20 cellular contexts compared by ENCODE assay signal in the genomic region with DNA sequence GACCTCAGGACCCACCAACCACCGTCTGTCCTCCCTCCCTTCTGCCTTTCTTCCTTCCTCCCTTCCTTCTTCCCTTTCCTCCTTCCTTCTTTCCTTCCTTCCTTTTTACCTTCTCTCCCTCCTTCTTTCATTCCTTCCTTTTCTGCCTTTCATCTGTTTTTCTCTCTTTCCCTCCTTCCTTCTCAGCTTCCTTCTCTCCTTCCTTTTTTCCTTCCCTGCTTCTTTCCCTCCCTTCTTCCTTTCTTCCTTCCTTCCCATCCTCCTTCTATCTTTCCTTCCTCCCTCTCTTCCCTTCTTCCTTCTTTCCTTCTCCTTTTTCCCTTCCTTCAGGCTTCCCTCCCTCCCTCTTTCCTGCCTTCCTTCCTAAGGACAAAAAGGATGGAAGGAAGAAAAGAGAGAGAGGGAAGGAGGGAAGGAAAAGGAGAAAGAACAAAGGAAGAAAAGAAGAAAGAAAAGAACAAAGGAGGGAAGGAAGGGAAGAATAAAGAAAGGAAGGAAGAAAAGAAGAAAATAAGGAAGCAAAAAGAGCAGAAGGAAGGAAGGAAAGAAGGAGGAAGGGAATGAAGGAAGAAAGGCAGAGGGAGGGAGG.
A peak's percentile ranks its signal among the peaks of the same experiment; 100 is the strongest.
DNase-seq lines count a peak whose midpoint lies in the region; ATAC-seq lines count a peak whose summit lies in the region.
"Had no signal": no experiment of that assay in that cellular context is flagged by ENCODE, and none has a peak within 500 bp of the region (broad histone marks: within the 10 kb centered on the region; RNA-seq: fewer than 3 reads in every experiment).

No MANE protein-coding gene starts in this region.

- H3K4me1 Mint-ChIP-seq in T-helper 2 cell treated with Interferon-gamma antibody and Interleukin-4, amounts not matched to agents 5 μg/mL and 100 μg/mL, for 36 hours (ENCODE audit: low read depth) = no peaks in the 10 kb centered on the region
- H3K4me1 Mint-ChIP-seq: B cell; CD4-positive, CD25-positive, alpha-beta regulatory T cell had no signal

- no peaks in the 10 kb centered on the region for H3K36me3 Mint-ChIP-seq in T-helper 2 cell treated with Interferon-gamma antibody and Interleukin-4, amounts not matched to agents 5 μg/mL and 100 μg/mL, for 36 hours (ENCODE audit: low read depth)
- H3K36me3 Mint-ChIP-seq: CD8-positive, alpha-beta T cell had no signal

- H3K27me3 ChIP-seq in layer of hippocampus (ENCODE audit: control insufficient read depth, insufficient read depth, low read length) = no peaks in the 10 kb centered on the region
- H3K27me3 ChIP-seq: BLaER1 had no signal

- peak overlapping the region; percentile 36 for H3K27ac Mint-ChIP-seq in T-helper 2 cell treated with Interferon-gamma antibody and Interleukin-4, amounts not matched to agents 5 μg/mL and 100 μg/mL, for 36 hours
- H3K27ac Mint-ChIP-seq: B cell; CD4-positive, CD25-positive, alpha-beta regulatory T cell; CD8-positive, alpha-beta T cell had no signal

- peak overlapping the region; percentile 81 for H3K27ac ChIP-seq in caudate nucleus (ENCODE audit: low read depth, low read length)
- peak overlapping the region; percentile 79 for H3K27ac ChIP-seq in layer of hippocampus (ENCODE audit: low read depth, low read length)
- H3K27ac ChIP-seq in temporal lobe (ENCODE audit: low read depth, low read length) = peak overlapping the region; percentile 92
- H3K27ac ChIP-seq: 22Rv1, BLaER1, C4-2B, GM23248 had no signal

- H3K27me3 Mint-ChIP-seq in T-helper 2 cell treated with Interferon-gamma antibody and Interleukin-4, amounts not matched to agents 5 μg/mL and 100 μg/mL, for 36 hours (ENCODE audit: low read depth) = no peaks in the 10 kb centered on the region

- H3K4me3 Mint-ChIP-seq in T-helper 2 cell treated with Interferon-gamma antibody and Interleukin-4, amounts not matched to agents 5 μg/mL and 100 μg/mL, for 36 hours = no peak overlapping the region
- H3K4me3 Mint-ChIP-seq: B cell; CD4-positive, CD25-positive, alpha-beta regulatory T cell; CD8-positive, alpha-beta T cell had no signal

- peaks cover 9% of the 10 kb centered on the region for H3K9me3 Mint-ChIP-seq in T-helper 2 cell treated with Interferon-gamma antibody and Interleukin-4, amounts not matched to agents 5 μg/mL and 100 μg/mL, for 36 hours

- ATAC-seq in HG02884 (IDR thresholded peaks at IDR 0.05; ENCODE audit: unreplicated experiment) = no peak
- ATAC-seq: CD8-positive, alpha-beta T cell had no signal

- no peak for DNase-seq in T-helper 2 cell treated with Interferon-gamma antibody and Interleukin-4, amounts not matched to agents 5 μg/mL and 100 μg/mL, for 36 hours (ENCODE audit: low spot score)
- no peak for DNase-seq in T-helper 2 cell
- DNase-seq in caudate nucleus (lab: John Stamatoyannopoulos, UW) = no peak
- no peak for DNase-seq in HT-29 (ENCODE audit: low spot score)
- DNase-seq in activated CD4-positive, alpha-beta T cell treated with anti-CD3 and anti-CD28 coated beads, Interleukin-2, amount 50 U/mL, for 4 hours = no peak
- DNase-seq: Caco-2; CD4-positive, CD25-positive, alpha-beta regulatory T cell; CD8-positive, alpha-beta T cell; DMS153; DND-41; GM23248; H7; HCEC 1CT had no signal
